ENCODE assay signal across 14 cellular contexts in genomic region chr22:31253949-31254348, GRCh38. TPM values are rescaled to one million over a fixed set of nuclear protein-coding genes. Genes with fewer than 3 reads are reported as not detected.
A peak's percentile ranks its signal among the peaks of the same experiment; 100 is the strongest.
DNase-seq lines count a peak whose midpoint lies in the region; ATAC-seq and TF ChIP-seq lines count a peak whose summit lies in the region.
"Had no signal": no experiment of that assay in that cellular context is flagged by ENCODE, and none has a peak within 500 bp of the region (broad histone marks: within the 10 kb centered on the region; RNA-seq: fewer than 3 reads in every experiment).

No MANE protein-coding gene starts in this region.

- peaks cover 41% of the 10 kb centered on the region for H4K20me1 ChIP-seq in osteoblast (ENCODE audit: insufficient read depth, low read length)

- TF ChIP-seq CTCF in Caco-2 (IDR thresholded peaks at IDR 0.05; ENCODE audit: insufficient read depth in 1 of 2, low read depth in 1 of 2, low read length in 1 of 2, severe bottlenecking in 1 of 2, unreplicated experiment in 1 of 2): peak in 1 of 2 experiments; percentile 18
- TF ChIP-seq CTCF in foreskin keratinocyte (conservative IDR thresholded peaks at IDR 0.05): peak; percentile 64
- TF ChIP-seq CTCF in osteoblast (IDR thresholded peaks at IDR 0.05; ENCODE audit: extremely low read depth, low read depth, low read length): no peak

- peak; percentile 93 for ATAC-seq in foreskin keratinocyte
- no peak for ATAC-seq in activated naive CD4-positive, alpha-beta T cell treated with anti-CD3 and anti-CD28 coated beads, Interleukin-2, amount 50 U/mL, for 72 hours

- POLR2A ChIA-PET in Caco-2 (lab: Charles Lee): interaction anchor here (0.6 to 1.4 kb wide), 2 partner anchors 35 to 36 kb away, joined by 3 to 4 read pairs; no protein-coding TSS in a partner anchor

- peaks cover 58% of the 10 kb centered on the region for H3K79me2 ChIP-seq in osteoblast (ENCODE audit: insufficient read depth, low read length)

- H3K27ac ChIP-seq in foreskin keratinocyte (peak overlapping the region; percentile 31), osteoblast (ENCODE audit: low read depth, low read length) (no peak overlapping the region)

- H3K4me3 ChIP-seq in Caco-2 (ENCODE audit: low read depth, low read length): no peak overlapping the region
- H3K4me3 ChIP-seq in osteoblast (ENCODE audit: insufficient read depth, low read length): no peak overlapping the region

- H3K27ac Mint-ChIP-seq in Caco-2 (ENCODE audit: unreplicated experiment): no peak overlapping the region
- no peak overlapping the region for H3K27ac Mint-ChIP-seq in activated naive CD4-positive, alpha-beta T cell treated with anti-CD3 and anti-CD28 coated beads, Interleukin-2, amount 50 U/mL, for 72 hours
- H3K27ac Mint-ChIP-seq: activated naive CD4-positive, alpha-beta T cell treated with anti-CD3 and anti-CD28 coated beads, Interleukin-2, amount 50 U/mL, for 24 hours had no signal

- H3K36me3 ChIP-seq in Caco-2 (ENCODE audit: control insufficient read depth, insufficient read depth, low read length) (no peaks in the 10 kb centered on the region; the same call in 1 of the 2 replicates), osteoblast (ENCODE audit: insufficient read depth, low read length) (no peaks in the 10 kb centered on the region)

- DNase-seq in Caco-2 (peak; percentile 59 to 82), NCI-H510A treated with DMSO at 0.1 percent for 48 hours (lab: John Stamatoyannopoulos, UW) (peak; percentile 70), foreskin keratinocyte (peak; percentile 99), myocyte (ENCODE audit: low read depth) (peak; percentile 78), globus pallidus (ENCODE audit: low spot score) (no peak), osteoblast (ENCODE audit: insufficient read length, low spot score, missing footprints) (no peak), NCI-H2227 (lab: John Stamatoyannopoulos, UW; ENCODE audit: unreplicated experiment) (no peak)
- no peak for DNase-seq in activated naive CD4-positive, alpha-beta T cell treated with anti-CD3 and anti-CD28 coated beads, Interleukin-2, amount 50 U/mL, for 72 hours (ENCODE audit: low spot score in 2 of 2)
- DNase-seq: AML-193; effector CD4-positive, alpha-beta T cell; Kasumi-1; stimulated activated CD4-positive, alpha-beta T cell treated with anti-CD3 and anti-CD28 coated beads, Interleukin-12 subunit alpha, Interleukin-12 subunit beta, amount 100 ng/mL, for 4 hours; stimulated activated naive CD4-positive, alpha-beta T cell had no signal

- no TSS peak for BruUV-seq in Caco-2 (replicated peaks; lab: Mats Ljungman, UMichigan)

- H3K4me2 ChIP-seq in osteoblast (ENCODE audit: insufficient read depth, low read length): no peak overlapping the region

- CTCF ChIA-PET in Caco-2 (lab: Charles Lee): interaction anchor here (0.7 to 8.2 kb wide), 4 partner anchors 14 to 332 kb away, joined by 3 to 62 read pairs (median 5); no protein-coding TSS in a partner anchor

- H3K4me1 ChIP-seq in Caco-2: peaks cover 46% of the 10 kb centered on the region
- H3K4me1 ChIP-seq in foreskin keratinocyte: peaks cover 37% of the 10 kb centered on the region
- peaks cover 20% of the 10 kb centered on the region for H3K4me1 ChIP-seq in osteoblast (ENCODE audit: insufficient read depth, low read length)

- no peak overlapping the region for H2AFZ ChIP-seq in osteoblast (ENCODE audit: low read length)

- no peaks in the 10 kb centered on the region for H3K9me3 Mint-ChIP-seq in Caco-2 (ENCODE audit: unreplicated experiment)
- H3K9me3 Mint-ChIP-seq in activated naive CD4-positive, alpha-beta T cell treated with anti-CD3 and anti-CD28 coated beads, Interleukin-2, amount 50 U/mL, for 72 hours: no peaks in the 10 kb centered on the region
- H3K9me3 Mint-ChIP-seq: activated naive CD4-positive, alpha-beta T cell treated with anti-CD3 and anti-CD28 coated beads, Interleukin-2, amount 50 U/mL, for 24 hours had no signal

- H3K27me3 Mint-ChIP-seq in Caco-2 (ENCODE audit: insufficient read depth, unreplicated experiment): no peaks in the 10 kb centered on the region
- H3K27me3 Mint-ChIP-seq: activated naive CD4-positive, alpha-beta T cell treated with anti-CD3 and anti-CD28 coated beads, Interleukin-2, amount 50 U/mL, for 24 hours had no signal

- peaks cover 35% of the 10 kb centered on the region for H3K36me3 Mint-ChIP-seq in Caco-2 (ENCODE audit: insufficient read depth, unreplicated experiment)
- no peaks in the 10 kb centered on the region for H3K36me3 Mint-ChIP-seq in activated naive CD4-positive, alpha-beta T cell treated with anti-CD3 and anti-CD28 coated beads, Interleukin-2, amount 50 U/mL, for 72 hours

- H3K9me3 ChIP-seq in Caco-2: no peaks in the 10 kb centered on the region
- no peaks in the 10 kb centered on the region for H3K9me3 ChIP-seq in osteoblast (ENCODE audit: low read depth, low read length)

- no peak overlapping the region for H3K4me3 Mint-ChIP-seq in Caco-2 (ENCODE audit: unreplicated experiment)
- H3K4me3 Mint-ChIP-seq: activated naive CD4-positive, alpha-beta T cell treated with anti-CD3 and anti-CD28 coated beads, Interleukin-2, amount 50 U/mL, for 24 hours had no signal

- H3K4me1 Mint-ChIP-seq in Caco-2 (ENCODE audit: low read depth, unreplicated experiment): peaks cover 11% of the 10 kb centered on the region

- intact Hi-C loops in Caco-2 (cut with micrococcal nuclease; ENCODE audit: unreplicated experiment): loop anchor here (2.0 kb wide), 1 partner anchor 19 kb away; no protein-coding TSS in a partner anchor

- no peaks in the 10 kb centered on the region for H3K27me3 ChIP-seq in Caco-2 (replicated peaks; ENCODE audit: control insufficient read depth, insufficient read depth, low read length)
- H3K27me3 ChIP-seq in foreskin keratinocyte: no peaks in the 10 kb centered on the region
- H3K27me3 ChIP-seq in osteoblast (ENCODE audit: insufficient read depth, low read length): no peaks in the 10 kb centered on the region

RNA-seq across cellular contexts. Expression of gene PIK3IP1, which starts 38.3 kb away (rescaled TPM):
- total RNA-seq in Caco-2 (2022) (0.68 and 0.72 TPM in 2 replicates), foreskin keratinocyte (6.1 and 11.9 TPM in 2 replicates), myocyte (10.9 and 16.0 TPM in 2 replicates), osteoblast (31.5 and 40.1 TPM in 2 replicates)
- 4.6 and 8.6 TPM in 2 replicates for polyA plus RNA-seq in foreskin keratinocyte
- 33.3 TPM for polyA plus RNA-seq in myocyte (2012)
- 10 to 100 TPM; 20.0 to 20.8 TPM for total RNA-seq in activated naive CD4-positive, alpha-beta T cell treated with anti-CD3 and anti-CD28 coated beads, Interleukin-2, amount 50 U/mL, for 72 hours

RNA-seq across cellular contexts. Expression of gene LIMK2, which starts 41.9 kb away (rescaled TPM):
- total RNA-seq in Caco-2 (2022) (34.8 and 36.3 TPM in 2 replicates), foreskin keratinocyte (80.9 and 86.6 TPM in 2 replicates), myocyte (67.3 and 97.7 TPM in 2 replicates), osteoblast (25.0 and 29.8 TPM in 2 replicates)
- 41.3 and 43.1 TPM in 2 replicates for polyA plus RNA-seq in foreskin keratinocyte
- polyA plus RNA-seq in myocyte (2012): 99.8 TPM
- total RNA-seq in activated naive CD4-positive, alpha-beta T cell treated with anti-CD3 and anti-CD28 coated beads, Interleukin-2, amount 50 U/mL, for 72 hours: 10 to 100 TPM; 46.8 to 66.2 TPM

Comparison
In these comparisons a context has a peak if more than half of its experiments do, and no peak if none do; other contexts are left out.
1. DNase-seq: peak in Caco-2 (2 of 2), NCI-H510A treated with DMSO at 0.1 percent for 48 hours (single experiment), foreskin keratinocyte (2 of 2) and myocyte (single experiment); none in activated naive CD4-positive, alpha-beta T cell treated with anti-CD3 and anti-CD28 coated beads, Interleukin-2, amount 50 U/mL, for 72 hours (0 of 2), globus pallidus (single experiment), osteoblast (single experiment) and NCI-H2227 (single experiment).